8 cellular contexts compared by ENCODE assay signal in genomic region chr22:44085743-44086741, GRCh38.
DNase-seq lines count a peak whose midpoint lies in the region; ATAC-seq and TF ChIP-seq lines count a peak whose summit lies in the region.

No MANE protein-coding gene starts in this region.

- DNase-seq in DMS153 treated with DMSO at 0.1 percent for 48 hours (lab: John Stamatoyannopoulos, UW; ENCODE audit: unreplicated experiment) (peak; percentile 81), HK-2 (ENCODE audit: unreplicated experiment) (peak; percentile 25), dermis microvascular lymphatic vessel endothelial cell (ENCODE audit: low read depth in 2 of 2) (peak; percentile 66 to 85), memory B cell (ENCODE audit: low spot score in 2 of 2) (peak in 1 of 2 donors; percentile 46), KG1 (lab: John Stamatoyannopoulos, UW) (no peak)
- DNase-seq in stimulated activated CD4-positive, alpha-beta T cell treated with anti-CD3 and anti-CD28 coated beads, Interleukin-4, amount 100 ng/mL, for 1 hour: no peak

- peak; percentile 76 for TF ChIP-seq CTCF in OCI-LY1 (IDR thresholded peaks at IDR 0.05; ENCODE audit: low read length)

- H3K27me3 ChIP-seq in OCI-LY1 (ENCODE audit: insufficient read depth, low read length): no peaks in the 10 kb centered on the region

- H3K4me3 ChIP-seq in OCI-LY1 (ENCODE audit: low read depth, low read length, poor library complexity, severe bottlenecking): no peak overlapping the region

- H3K4me2 ChIP-seq in OCI-LY1 (ENCODE audit: low read length): no peak overlapping the region

- no peak overlapping the region for H3K9ac ChIP-seq in OCI-LY1 (ENCODE audit: low read length)

- no peaks in the 10 kb centered on the region for H4K20me1 ChIP-seq in OCI-LY1 (ENCODE audit: insufficient read depth, low read length)

- peaks cover 9% of the 10 kb centered on the region for H3K36me3 Mint-ChIP-seq in memory B cell

- ATAC-seq in memory B cell (ENCODE audit: low read depth) (peak; percentile 75), HG03378 (IDR thresholded peaks at IDR 0.05; ENCODE audit: unreplicated experiment) (no peak)

- no peaks in the 10 kb centered on the region for H3K27me3 Mint-ChIP-seq in memory B cell

- H3F3A ChIP-seq in OCI-LY1 (ENCODE audit: insufficient read depth, low read length): no peaks in the 10 kb centered on the region

- H3K27ac Mint-ChIP-seq in memory B cell: peak overlapping the region; percentile 55

- no peaks in the 10 kb centered on the region for H3K9me3 Mint-ChIP-seq in memory B cell

- H2AFZ ChIP-seq in OCI-LY1 (ENCODE audit: low read length): no peak overlapping the region

- H3K27ac ChIP-seq in OCI-LY1 (ENCODE audit: low read depth, low read length, poor library complexity, severe bottlenecking): no peak overlapping the region

- H3K79me2 ChIP-seq in OCI-LY1 (ENCODE audit: insufficient read depth, low read length): no peaks in the 10 kb centered on the region

- H3K4me1 Mint-ChIP-seq in memory B cell: peaks cover 8% of the 10 kb centered on the region

- H3K9me2 ChIP-seq in OCI-LY1 (ENCODE audit: low read depth, low read length): no peaks in the 10 kb centered on the region

- no peak overlapping the region for H3K4me3 Mint-ChIP-seq in memory B cell

- H3K36me3 ChIP-seq in OCI-LY1 (ENCODE audit: insufficient read depth, low read length): peaks cover 19% of the 10 kb centered on the region

- H3K4me1 ChIP-seq in OCI-LY1 (ENCODE audit: insufficient read depth, low read length, severe bottlenecking): peaks cover 5% of the 10 kb centered on the region

- H3K9me3 ChIP-seq in OCI-LY1 (ENCODE audit: low read length): 0 out of 2 replicates have a peak, but pooled peaks cover 3% of the 10 kb centered on the region

Comparison
In these comparisons a context has a peak if more than half of its experiments do, and no peak if none do; other contexts are left out.
1. DNase-seq: peak in DMS153 treated with DMSO at 0.1 percent for 48 hours (single experiment), HK-2 (single experiment) and dermis microvascular lymphatic vessel endothelial cell (2 of 2); none in KG1 (single experiment) and stimulated activated CD4-positive, alpha-beta T cell treated with anti-CD3 and anti-CD28 coated beads, Interleukin-4, amount 100 ng/mL, for 1 hour (single experiment).